31 cellular contexts compared by ENCODE assay signal in genomic region chr1:208895820-208896219, GRCh38.
"Had no signal": no experiment of that assay in that cellular context is flagged by ENCODE, and none has a peak within 500 bp of the region (broad histone marks: within the 10 kb centered on the region; RNA-seq: fewer than 3 reads in every experiment).

No MANE protein-coding gene starts in this region.

- H3K9me3 ChIP-seq: MG63 had no signal

- H3K36me3 ChIP-seq: MG63, SJCRH30 had no signal

- H3K27ac Mint-ChIP-seq: T-cell had no signal

- ATAC-seq: Panc1, Right ventricle myocardium inferior, SK-N-SH treated with all-trans-retinoic acid at 6 μM for 48 hours, T-cell had no signal

- H3K36me3 Mint-ChIP-seq: T-cell had no signal

- H3K27me3 ChIP-seq: MG63, SJCRH30 had no signal

- H3K4me2 ChIP-seq: PC-9 had no signal

- H3K4me3 ChIP-seq: MG63, PC-9, SJCRH30, SK-N-MC had no signal

- H3K27ac ChIP-seq: PC-9, RWPE1, SJCRH30, SK-N-MC had no signal

- H3K4me1 Mint-ChIP-seq: T-cell had no signal

- H2AFZ ChIP-seq: PC-9 had no signal

- DNase-seq: Kasumi-1, MG63, MV-4-11, NCI-H1092, NCI-H1105, NCI-H1417 treated with DMSO at 0.1 percent for 48 hours, NCI-H1436 treated with DMSO at 0.1 percent for 48 hours, NCI-H1694, NCI-H187, NCI-H1930, NCI-H2029 treated with DMSO at 0.1 percent for 48 hours, NCI-H2081 treated with DMSO at 0.1 percent for 48 hours, NCI-H2107, NCI-H2171, NCI-H226, NCI-H510A, NCI-H524, NCI-H526, NCI-H69, NCI-H748 treated with DMSO at 0.1 percent for 48 hours, NCI-H82, PC-9, SHP77, SIG-M5, SJCRH30, T-cell had no signal

- H3K4me3 Mint-ChIP-seq: T-cell had no signal
